8 cellular contexts compared by ENCODE assay signal in the genomic region with DNA sequence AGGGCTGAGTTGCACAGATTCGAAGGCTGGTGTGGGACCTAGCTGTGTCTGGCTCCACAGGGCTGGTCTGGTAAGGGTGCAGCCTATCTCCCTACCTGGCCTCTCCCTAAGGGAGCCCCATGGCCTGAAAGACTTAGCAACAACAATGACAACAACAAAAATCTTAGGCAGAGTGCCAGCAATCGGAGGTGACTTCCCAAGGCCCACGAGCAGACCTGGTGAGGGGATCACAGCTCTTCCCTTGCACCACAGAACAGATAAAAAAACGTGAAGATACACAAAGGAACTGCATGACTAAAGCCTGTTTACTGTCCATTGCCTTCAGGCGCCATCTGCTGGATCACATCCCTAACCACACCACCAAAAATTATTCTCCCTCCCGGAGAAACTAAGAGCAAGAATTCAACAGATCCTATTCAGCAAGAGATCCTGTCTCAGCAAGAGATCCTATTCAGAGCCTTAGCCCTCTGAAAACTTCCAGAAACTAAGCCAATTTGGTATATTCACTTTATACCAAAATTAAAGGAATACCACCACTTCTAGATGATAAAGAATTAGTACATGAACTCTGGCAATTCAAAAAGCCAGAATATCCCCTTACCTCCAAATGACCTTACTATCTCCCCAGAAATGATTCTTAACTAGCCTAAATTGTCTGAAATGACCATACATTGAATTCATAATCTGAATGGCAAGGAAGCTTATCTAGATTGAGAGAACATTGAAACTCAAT. TPM values are rescaled to one million over a fixed set of nuclear protein-coding genes. Genes with fewer than 3 reads are reported as not detected.
DNase-seq lines count a peak whose midpoint lies in the region; ATAC-seq, FAIRE-seq and TF ChIP-seq lines count a peak whose summit lies in the region.

No MANE protein-coding gene starts in this region.

- H3K27ac ChIP-seq in GM12878 (ENCODE audit: control insufficient read depth, insufficient read depth): no peak overlapping the region

- TF ChIP-seq CTCF in GM12878 (IDR thresholded peaks at IDR 0.05 in 2 of 3, conservative IDR thresholded peaks at IDR 0.05 in 1 of 3; ENCODE audit: control insufficient read depth in 2 of 3, extremely low read depth in 1 of 3, insufficient read depth in 1 of 3, low read depth in 3 of 3, low read length in 3 of 3): peak; percentile 78 to 92 (median 80)

- no peak overlapping the region; the same call in 1 of the 2 replicates for H2AFZ ChIP-seq in GM12878 (ENCODE audit: control insufficient read depth, low read depth, low read length)

- RAD21 ChIA-PET in GM12878 (lab: Charles Lee; ENCODE audit: unreplicated experiment): interaction anchor here (0.6 to 3.8 kb wide), 13 partner anchors 14 to 296 kb away, joined by 3 to 28 read pairs (median 3); no protein-coding TSS in a partner anchor

- no peak overlapping the region for H3K4me3 ChIP-seq in Jurkat, Clone E6-1 (ENCODE audit: low read length)
- no peak overlapping the region for H3K4me3 ChIP-seq in GM12878

- no peak overlapping the region for H3K9ac ChIP-seq in GM12878 (ENCODE audit: control insufficient read depth, insufficient read depth, low read length)

- peak; percentile 23 for DNase-seq in NCI-H146 (lab: John Stamatoyannopoulos, UW)
- no peak for DNase-seq in NCI-H146 treated with DMSO at 0.1 percent for 48 hours (lab: John Stamatoyannopoulos, UW; ENCODE audit: unreplicated experiment)
- peak; percentile 31 for DNase-seq in Jurkat, Clone E6-1 (ENCODE audit: low read depth, low spot score)
- DNase-seq in SKM-1 treated with dmso at 0.1 percent for 144 hours (lab: John Stamatoyannopoulos, UW; ENCODE audit: unreplicated experiment): peak; percentile 50
- peak; percentile 27 for DNase-seq in GM12878 (ENCODE audit: low read depth, low spot score)
- DNase-seq in iPS-NIHi11 (ENCODE audit: low spot score): peak; percentile 57
- DNase-seq in stimulated activated CD4-positive, alpha-beta T cell treated with anti-CD3 and anti-CD28 coated beads, Interleukin-1b, Interleukin-23, amount 100 ng/mL, for 4 hours (ENCODE audit: low read depth in 2 of 2): peak; percentile 8 to 24

- POLR2A ChIA-PET in GM12878 (lab: Charles Lee): no interaction called here

- H3K9me3 ChIP-seq in GM12878 (replicated peaks; ENCODE audit: control insufficient read depth, insufficient read depth, low read length): no peaks in the 10 kb centered on the region

- no peaks in the 10 kb centered on the region for H3K36me3 ChIP-seq in GM12878 (ENCODE audit: control insufficient read depth in 2 of 2, insufficient read depth in 2 of 2, low read length in 1 of 2)

- H3K79me2 ChIP-seq in GM12878 (ENCODE audit: control insufficient read depth, insufficient read depth, low read length): no peaks in the 10 kb centered on the region

- H3K4me1 ChIP-seq in GM12878 (ENCODE audit: control insufficient read depth, insufficient read depth, low read length): peaks cover 5% of the 10 kb centered on the region

- no peaks in the 10 kb centered on the region for H4K20me1 ChIP-seq in GM12878 (ENCODE audit: control insufficient read depth, insufficient read depth)

- H3K27me3 ChIP-seq in GM12878 (replicated peaks in 1 of 2; ENCODE audit: control insufficient read depth in 2 of 2, insufficient read depth in 2 of 2, low read length in 1 of 2): no peaks in the 10 kb centered on the region

- CTCF ChIA-PET in GM12878 (lab: Yijun Ruan, JAX): interaction anchor here (0.6 to 4.0 kb wide), 43 partner anchors 9 to 565 kb away, joined by 3 to 112 read pairs (median 4); partner anchors contain the start of gene ARL6

- no peak for TF ChIP-seq POLR2A in GM12878 (IDR thresholded peaks at IDR 0.05; ENCODE audit: low read depth, low read length)

- SMC1A ChIA-PET in GM12878 (lab: Charles Lee; ENCODE audit: uncharacterized antibody, unreplicated experiment): interaction anchor here (0.7 to 5.7 kb wide), 37 partner anchors 9 to 526 kb away, joined by 3 to 41 read pairs (median 4); no protein-coding TSS in a partner anchor

- ATAC-seq in GM21737 (IDR thresholded peaks at IDR 0.05; ENCODE audit: unreplicated experiment) (peak; percentile 52), GM12878 (peak; percentile 75)

- no TSS peak for BruUV-seq in GM12878 (replicated peaks; lab: Mats Ljungman, UMichigan)

- in situ Hi-C loops in GM12878 (cut with MboI): loop anchor here (5.0 to 25.0 kb wide), 4 partner anchors 142 to 535 kb away; no protein-coding TSS in a partner anchor

- TF ChIP-seq EP300 in GM12878 (IDR thresholded peaks at IDR 0.05; ENCODE audit: borderline replicate concordance in 1 of 2, control insufficient read depth in 1 of 2, low read depth in 2 of 2, low read length in 2 of 2): no peak

- intact Hi-C loops in GM12878 (cut with micrococcal nuclease; ENCODE audit: unreplicated experiment): loop anchor here (1.0 to 10.0 kb wide), 5 partner anchors 97 to 535 kb away; no protein-coding TSS in a partner anchor

- FAIRE-seq in GM12878 (lab: Jason Lieb, UNC): peak; percentile 74

- peak; percentile 89 for TF ChIP-seq RAD21 in GM12878 (IDR thresholded peaks at IDR 0.05; ENCODE audit: insufficient read depth, low read depth, low read length)

- 0% methylated on average over 6 of the region's 6 CpGs for WGBS in GM12878 (ENCODE audit: insufficient coverage, insufficient replicate concordance, low lambda C conversion rate, missing lambda C conversion rate)

- H3K4me2 ChIP-seq in GM12878 (ENCODE audit: control insufficient read depth, insufficient read depth): no peak overlapping the region

TF ChIP-seq in GM12878, 131 proteins besides CTCF, POLR2A, EP300 and RAD21 (continues in another document):
- TF ChIP-seq SUPT20H (IDR thresholded peaks at IDR 0.05; ENCODE audit: borderline replicate concordance, control insufficient read depth, low read depth, low read length): no peak
- 0 out of 2 replicates have a peak, but pooled peaks have one; percentile 32 for TF ChIP-seq CBFB (IDR thresholded peaks at IDR 0.05; ENCODE audit: low read depth)
- TF ChIP-seq RELA (IDR thresholded peaks at IDR 0.05; ENCODE audit: borderline replicate concordance, partially characterized antibody): no peak
- no peak for TF ChIP-seq MLLT1 (IDR thresholded peaks at IDR 0.05)
- no peak for TF ChIP-seq ZNF622 (IDR thresholded peaks at IDR 0.05)

RNA-seq across cellular contexts. Expression of gene OR5K4, which starts 24.1 kb away (rescaled TPM):
- polyA plus RNA-seq in Jurkat, Clone E6-1 (2012; ENCODE audit: insufficient read depth, insufficient read length): not detected
- 231 and 236 TPM in 2 replicates for total RNA-seq in GM12878 (2013; cell fraction: nucleolus; rRNA removed)
- total RNA-seq in GM12878 (2014; rRNA removed): 0.38 TPM in 1 of 2 replicates, not detected in the other
- not detected in 2 replicates for total RNA-seq in GM12878 (2014; rRNA removed; fragmentation: Illumina TruSeq; extraction: Trizol)
- not detected in 2 replicates for total RNA-seq in GM12878 (2021)
- polyA plus RNA-seq in GM12878 (2011; ENCODE audit: low read depth): not detected
- polyA plus RNA-seq in GM12878 (2011; rRNA removed): 2.1 and 3.4 TPM in 2 replicates
- 0.07 and 0.12 TPM in 2 replicates for polyA plus RNA-seq in GM12878 (2011; cell fraction: cytosol; rRNA removed)
- polyA plus RNA-seq in GM12878 (2011; cell fraction: nucleus; rRNA removed): 6.2 and 6.7 TPM in 2 replicates
- not detected in 2 replicates for polyA plus RNA-seq in GM12878 (2012)
- not detected in 2 replicates for polyA plus RNA-seq in GM12878 (2014; fragmentation: Illumina TruSeq; extraction: Trizol)
- not detected for polyA plus RNA-seq in GM12878 (2014; fragmentation: Nextera tagmentation; extraction: Ambion mirVana)
- polyA plus RNA-seq in GM12878 (2014; rRNA removed): not detected in 2 replicates
- not detected for polyA plus RNA-seq in GM12878 (2016; fragmentation: Nextera tagmentation; extraction: Ambion mirVana)
- 26.3 and 30.4 TPM in 2 replicates for polyA minus RNA-seq in GM12878 (2011; rRNA and poly(A)+ RNA removed)
- polyA minus RNA-seq in GM12878 (2011; cell fraction: cytosol; rRNA and poly(A)+ RNA removed): not detected in 2 replicates
- 49.4 and 68.4 TPM in 2 replicates for polyA minus RNA-seq in GM12878 (2011; cell fraction: nucleus; rRNA and poly(A)+ RNA removed)

RNA-seq across cellular contexts. Expression of gene OR5H2, which starts 47.3 kb away (rescaled TPM):
- polyA plus RNA-seq in Jurkat, Clone E6-1 (2012; ENCODE audit: insufficient read depth, insufficient read length): not detected
- total RNA-seq in GM12878 (2013; cell fraction: nucleolus; rRNA removed): 312 and 314 TPM in 2 replicates
- total RNA-seq in GM12878 (2014; rRNA removed) (not detected in 2 replicates), GM12878 (2014; rRNA removed; fragmentation: Illumina TruSeq; extraction: Trizol) (not detected in 2 replicates), GM12878 (2021) (not detected in 2 replicates)
- not detected for polyA plus RNA-seq in GM12878 (2011; ENCODE audit: low read depth)
- polyA plus RNA-seq in GM12878 (2011; rRNA removed) (1.7 and 3.7 TPM in 2 replicates), GM12878 (2014; fragmentation: Illumina TruSeq; extraction: Trizol) (not detected in 2 replicates), GM12878 (2014; fragmentation: Nextera tagmentation; extraction: Ambion mirVana) (not detected), GM12878 (2014; rRNA removed) (not detected in 2 replicates), GM12878 (2016; fragmentation: Nextera tagmentation; extraction: Ambion mirVana) (not detected)
- polyA plus RNA-seq in GM12878 (2011; cell fraction: cytosol; rRNA removed): 0.08 and 0.13 TPM in 2 replicates
- 7.3 and 7.9 TPM in 2 replicates for polyA plus RNA-seq in GM12878 (2011; cell fraction: nucleus; rRNA removed)
- not detected in 2 replicates for polyA plus RNA-seq in GM12878 (2012)
- polyA minus RNA-seq in GM12878 (2011; rRNA and poly(A)+ RNA removed): 28.1 and 30.7 TPM in 2 replicates
- polyA minus RNA-seq in GM12878 (2011; cell fraction: cytosol; rRNA and poly(A)+ RNA removed): not detected in 2 replicates
- 52.8 and 64.2 TPM in 2 replicates for polyA minus RNA-seq in GM12878 (2011; cell fraction: nucleus; rRNA and poly(A)+ RNA removed)
